Comparison of ENCODE assay signal across 9 cellular contexts in genomic region chr2:85468704-85469349, GRCh38. TPM values are rescaled to one million over a fixed set of nuclear protein-coding genes. Genes with fewer than 3 reads are reported as not detected.
DNase-seq lines count a peak whose midpoint lies in the region; ATAC-seq and TF ChIP-seq lines count a peak whose summit lies in the region.
"Had no signal": no experiment of that assay in that cellular context is flagged by ENCODE, and none has a peak within 500 bp of the region (broad histone marks: within the 10 kb centered on the region; RNA-seq: fewer than 3 reads in every experiment).

No MANE protein-coding gene starts in this region.

- no peaks in the 10 kb centered on the region for H3K36me3 Mint-ChIP-seq in osteocyte (ENCODE audit: unreplicated experiment)
- H3K36me3 Mint-ChIP-seq: activated naive CD8-positive, alpha-beta T cell treated with anti-CD3 and anti-CD28 coated beads, Interleukin-2, amount 10 ng/mL, durations not matched to agents 7 days and 5 days had no signal

- no peak overlapping the region for H3K4me3 ChIP-seq in fibroblast of mammary gland (ENCODE audit: control insufficient read depth, low read depth, low read length)

- DNase-seq in GM03348 (ENCODE audit: low spot score) (peak; percentile 67), NCI-H526 treated with DMSO at 0.1 percent for 48 hours (lab: John Stamatoyannopoulos, UW) (peak; percentile 80), fibroblast of mammary gland (ENCODE audit: low read depth) (peak; percentile 61), osteocyte (ENCODE audit: extremely low spot score, unreplicated experiment) (no peak), GM10266 (ENCODE audit: extremely low spot score) (no peak), NAMALWA (ENCODE audit: low spot score) (no peak)
- no peak for DNase-seq in activated CD4-positive, alpha-beta T cell treated with anti-CD3 and anti-CD28 coated beads for 4 hours
- DNase-seq: activated naive CD8-positive, alpha-beta T cell treated with anti-CD3 and anti-CD28 coated beads, Interleukin-2, amount 10 ng/mL, durations not matched to agents 7 days and 5 days had no signal

- H3K9me3 Mint-ChIP-seq in osteocyte (ENCODE audit: unreplicated experiment): no peaks in the 10 kb centered on the region
- H3K9me3 Mint-ChIP-seq: activated naive CD8-positive, alpha-beta T cell treated with anti-CD3 and anti-CD28 coated beads, Interleukin-2, amount 10 ng/mL, durations not matched to agents 7 days and 5 days had no signal

- peak overlapping the region; percentile 23 for H3K27ac Mint-ChIP-seq in osteocyte (ENCODE audit: unreplicated experiment)
- H3K27ac Mint-ChIP-seq: activated naive CD8-positive, alpha-beta T cell treated with anti-CD3 and anti-CD28 coated beads, Interleukin-2, amount 10 ng/mL, durations not matched to agents 7 days and 5 days had no signal

- H3K4me1 Mint-ChIP-seq in osteocyte (ENCODE audit: unreplicated experiment): peaks cover 10% of the 10 kb centered on the region

- TF ChIP-seq CTCF in fibroblast of mammary gland (conservative IDR thresholded peaks at IDR 0.05; ENCODE audit: control insufficient read depth, insufficient read depth, low read depth, low read length) (no peak), osteocyte (IDR thresholded peaks at IDR 0.05) (no peak), GM10266 (IDR thresholded peaks at IDR 0.05; ENCODE audit: control insufficient read depth, insufficient read depth, low read depth, missing control alignments) (no peak)

- H3K4me3 Mint-ChIP-seq in osteocyte (ENCODE audit: unreplicated experiment): no peak overlapping the region
- H3K4me3 Mint-ChIP-seq: activated naive CD8-positive, alpha-beta T cell treated with anti-CD3 and anti-CD28 coated beads, Interleukin-2, amount 10 ng/mL, durations not matched to agents 7 days and 5 days had no signal

- ATAC-seq in GM18867 (IDR thresholded peaks at IDR 0.05; ENCODE audit: unreplicated experiment): no peak

- H3K27me3 Mint-ChIP-seq in osteocyte (ENCODE audit: unreplicated experiment): no peaks in the 10 kb centered on the region
- H3K27me3 Mint-ChIP-seq: activated naive CD8-positive, alpha-beta T cell treated with anti-CD3 and anti-CD28 coated beads, Interleukin-2, amount 10 ng/mL, durations not matched to agents 7 days and 5 days had no signal

RNA-seq across cellular contexts. Expression of gene SH2D6, which starts 50.3 kb away (rescaled TPM):
- 0.51 and 1.6 TPM in 2 replicates for total RNA-seq in osteocyte

RNA-seq across cellular contexts. Expression of gene CAPG, which starts 58.7 kb away (rescaled TPM):
- 32.2 and 32.8 TPM in 2 replicates for total RNA-seq in osteocyte

Comparison
In these comparisons a context has a peak if more than half of its experiments do, and no peak if none do; other contexts are left out.
1. DNase-seq: peak in GM03348 (single experiment), NCI-H526 treated with DMSO at 0.1 percent for 48 hours (single experiment) and fibroblast of mammary gland (single experiment); none in osteocyte (single experiment), activated CD4-positive, alpha-beta T cell treated with anti-CD3 and anti-CD28 coated beads for 4 hours (0 of 2), GM10266 (single experiment) and NAMALWA (single experiment).